ENCODE assay signal across 10 cellular contexts in genomic region chr22:35057155-35057554, GRCh38. TPM values are rescaled to one million over a fixed set of nuclear protein-coding genes. Genes with fewer than 3 reads are reported as not detected.
"Had no signal": no experiment of that assay in that cellular context is flagged by ENCODE, and none has a peak within 500 bp of the region (broad histone marks: within the 10 kb centered on the region; RNA-seq: fewer than 3 reads in every experiment).

No MANE protein-coding gene starts in this region.

- H3K9ac ChIP-seq: GM23248 had no signal

- H2AFZ ChIP-seq: GM23248 had no signal

- FAIRE-seq: H54, HepG2 had no signal

- H3K27ac ChIP-seq: GM23248, HL-60 had no signal

- DNase-seq: GM23248, GOT3, H9, HCEC 1CT, KBM-7 had no signal

- H3K4me3 ChIP-seq: GM23248 had no signal

RNA-seq across cellular contexts. Expression of gene ISX, which starts 8.8 kb away (rescaled TPM):
- total RNA-seq: GM23248, H9, HT1080 had no signal
- polyA plus RNA-seq: GM23248, IgD-negative memory B cell had no signal
